Comparison of ENCODE assay signal across 11 cellular contexts in the genomic region with DNA sequence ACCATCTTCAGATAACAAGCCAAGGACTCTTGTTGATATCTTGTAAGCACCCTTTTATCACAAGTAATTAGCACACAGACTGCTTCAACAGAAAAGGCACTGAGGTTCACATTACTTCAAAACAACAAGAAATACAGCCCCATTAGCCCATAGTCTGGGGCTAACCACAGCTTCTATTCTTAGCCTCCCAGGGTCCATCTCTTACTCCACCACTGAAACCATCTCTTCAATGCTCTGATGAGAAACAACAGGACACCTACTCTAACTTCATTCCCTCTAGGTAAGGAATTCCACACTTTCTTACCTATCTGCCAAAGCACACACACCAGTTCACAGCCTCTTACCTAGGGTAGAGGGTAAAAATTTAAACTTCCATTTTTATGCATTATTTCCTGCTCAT. TPM values are rescaled to one million over a fixed set of nuclear protein-coding genes. Genes with fewer than 3 reads are reported as not detected.
A peak's percentile ranks its signal among the peaks of the same experiment; 100 is the strongest.
DNase-seq lines count a peak whose midpoint lies in the region; ATAC-seq, FAIRE-seq and TF ChIP-seq lines count a peak whose summit lies in the region.
"Had no signal": no experiment of that assay in that cellular context is flagged by ENCODE, and none has a peak within 500 bp of the region (broad histone marks: within the 10 kb centered on the region; RNA-seq: fewer than 3 reads in every experiment).

No MANE protein-coding gene starts in this region.

- H3K27ac Mint-ChIP-seq in T-helper 1 cell treated with Interleukin-12 subunit alpha and Interleukin-12 subunit beta and Interleukin-4 antibody, amounts not matched to agents 30 μg/mL and 1 μg/mL, for 36 hours = peak overlapping the region; percentile 94

- FAIRE-seq in small intestine (lab: Jason Lieb, UNC) = no peak
- FAIRE-seq: A549 had no signal

- H3K27me3 ChIP-seq in Peyer's patch = no peaks in the 10 kb centered on the region
- no peaks in the 10 kb centered on the region for H3K27me3 ChIP-seq in small intestine (ENCODE audit: control insufficient read depth in 2 of 2, insufficient read depth in 2 of 2, low read length in 2 of 2)
- no peaks in the 10 kb centered on the region for H3K27me3 ChIP-seq in psoas muscle (ENCODE audit: insufficient read depth in 3 of 3, low read length in 2 of 3)
- H3K27me3 ChIP-seq: upper lobe of left lung had no signal

- H3K4me1 ChIP-seq in Peyer's patch (peaks cover 0 to 7% (median 3%) of the 10 kb centered on the region in 4 donors), small intestine (ENCODE audit: control insufficient read depth in 2 of 2, insufficient read depth in 1 of 2, low read depth in 1 of 2, low read length in 1 of 2) (peaks cover 0 to 2% of the 10 kb centered on the region in 2 donors), psoas muscle (no peaks in the 10 kb centered on the region)
- H3K4me1 ChIP-seq: A549, upper lobe of left lung had no signal

- H3K9me3 ChIP-seq in Peyer's patch = no peaks in the 10 kb centered on the region
- no peaks in the 10 kb centered on the region for H3K9me3 ChIP-seq in small intestine (ENCODE audit: control insufficient read depth, low read depth)
- no peaks in the 10 kb centered on the region for H3K9me3 ChIP-seq in psoas muscle
- H3K9me3 ChIP-seq: A549, upper lobe of left lung had no signal

- ATAC-seq in HG02938 (IDR thresholded peaks at IDR 0.05; ENCODE audit: unreplicated experiment) = peak; percentile 47
- no peak for ATAC-seq in psoas muscle
- ATAC-seq: A549 had no signal

- no peak overlapping the region for H3K4me3 ChIP-seq in Peyer's patch
- no peak overlapping the region for H3K4me3 ChIP-seq in small intestine (ENCODE audit: low read depth in 1 of 2, low read length in 2 of 2)
- no peak overlapping the region for H3K4me3 ChIP-seq in psoas muscle
- H3K4me3 ChIP-seq: A549, upper lobe of left lung had no signal

- H3K4me1 Mint-ChIP-seq in T-helper 1 cell treated with Interleukin-12 subunit alpha and Interleukin-12 subunit beta and Interleukin-4 antibody, amounts not matched to agents 30 μg/mL and 1 μg/mL, for 36 hours (ENCODE audit: low read depth) = peaks cover 86% of the 10 kb centered on the region

- TF ChIP-seq CTCF in Peyer's patch (IDR thresholded peaks at IDR 0.05) = no peak
- TF ChIP-seq CTCF in psoas muscle (IDR thresholded peaks at IDR 0.05) = no peak

- peak overlapping the region; percentile 67 for H3K4me3 Mint-ChIP-seq in T-helper 1 cell treated with Interleukin-12 subunit alpha and Interleukin-12 subunit beta and Interleukin-4 antibody, amounts not matched to agents 30 μg/mL and 1 μg/mL, for 36 hours

- H3K27ac ChIP-seq in Peyer's patch = peak overlapping the region in 3 of 4 donors; percentile 6 to 83 (median 69)
- H3K27ac ChIP-seq in small intestine (ENCODE audit: low read depth in 1 of 2, low read length in 1 of 2) = peak overlapping the region; percentile 57 to 71
- H3K27ac ChIP-seq in psoas muscle = no peak overlapping the region
- H3K27ac ChIP-seq: A549 had no signal

- no peak for DNase-seq in T-helper 1 cell
- no peak for DNase-seq in Peyer's patch
- no peak for DNase-seq in small intestine
- no peak for DNase-seq in NCI-H2107 (lab: John Stamatoyannopoulos, UW)
- no peak for DNase-seq in HUDEP-2 (lab: John Stamatoyannopoulos, UW; ENCODE audit: unreplicated experiment in 76 of 76)
- DNase-seq in psoas muscle = no peak
- DNase-seq: anterior cingulate cortex, upper lobe of left lung had no signal

- peaks cover 26% of the 10 kb centered on the region for H3K36me3 Mint-ChIP-seq in T-helper 1 cell treated with Interleukin-12 subunit alpha and Interleukin-12 subunit beta and Interleukin-4 antibody, amounts not matched to agents 30 μg/mL and 1 μg/mL, for 36 hours (ENCODE audit: low read depth)

- H3K36me3 ChIP-seq in Peyer's patch = no peaks in the 10 kb centered on the region
- H3K36me3 ChIP-seq in small intestine (ENCODE audit: control insufficient read depth in 2 of 2, insufficient read depth in 2 of 2, low read length in 2 of 2) = no peaks in the 10 kb centered on the region
- no peaks in the 10 kb centered on the region for H3K36me3 ChIP-seq in psoas muscle (ENCODE audit: insufficient read depth in 1 of 2, low read depth in 1 of 2)
- H3K36me3 ChIP-seq: upper lobe of left lung had no signal

- no peak for TF ChIP-seq POLR2A in Peyer's patch (IDR thresholded peaks at IDR 0.05)

- no peaks in the 10 kb centered on the region for H3K27me3 Mint-ChIP-seq in T-helper 1 cell treated with Interleukin-12 subunit alpha and Interleukin-12 subunit beta and Interleukin-4 antibody, amounts not matched to agents 30 μg/mL and 1 μg/mL, for 36 hours (ENCODE audit: low read depth)

- H3K9me3 Mint-ChIP-seq in T-helper 1 cell treated with Interleukin-12 subunit alpha and Interleukin-12 subunit beta and Interleukin-4 antibody, amounts not matched to agents 30 μg/mL and 1 μg/mL, for 36 hours = peaks cover 4% of the 10 kb centered on the region

- intact Hi-C loops in psoas muscle (cut with DNase I) = no loop called here

RNA-seq across cellular contexts. Expression of gene CYTIP, which starts 26.4 kb away (rescaled TPM):
- 100 to 1,000 TPM in 1 of 4 donors, 10 to 100 TPM in 3; 11.8 to 182 (median 21.0) TPM for total RNA-seq in Peyer's patch
- 10 to 100 TPM in 2 of 3 donors, 1 to 10 TPM in 1; 9.4 to 19.8 (median 15.7) TPM for polyA plus RNA-seq in small intestine
- total RNA-seq in psoas muscle = 1 to 10 TPM in 3 of 4 donors, under 1 TPM in 1; 0.48 to 2.3 (median 1.1) TPM
- under 1 TPM; 0.21 to 0.43 (median 0.35) TPM for polyA plus RNA-seq in psoas muscle
